In the genomic region with DNA sequence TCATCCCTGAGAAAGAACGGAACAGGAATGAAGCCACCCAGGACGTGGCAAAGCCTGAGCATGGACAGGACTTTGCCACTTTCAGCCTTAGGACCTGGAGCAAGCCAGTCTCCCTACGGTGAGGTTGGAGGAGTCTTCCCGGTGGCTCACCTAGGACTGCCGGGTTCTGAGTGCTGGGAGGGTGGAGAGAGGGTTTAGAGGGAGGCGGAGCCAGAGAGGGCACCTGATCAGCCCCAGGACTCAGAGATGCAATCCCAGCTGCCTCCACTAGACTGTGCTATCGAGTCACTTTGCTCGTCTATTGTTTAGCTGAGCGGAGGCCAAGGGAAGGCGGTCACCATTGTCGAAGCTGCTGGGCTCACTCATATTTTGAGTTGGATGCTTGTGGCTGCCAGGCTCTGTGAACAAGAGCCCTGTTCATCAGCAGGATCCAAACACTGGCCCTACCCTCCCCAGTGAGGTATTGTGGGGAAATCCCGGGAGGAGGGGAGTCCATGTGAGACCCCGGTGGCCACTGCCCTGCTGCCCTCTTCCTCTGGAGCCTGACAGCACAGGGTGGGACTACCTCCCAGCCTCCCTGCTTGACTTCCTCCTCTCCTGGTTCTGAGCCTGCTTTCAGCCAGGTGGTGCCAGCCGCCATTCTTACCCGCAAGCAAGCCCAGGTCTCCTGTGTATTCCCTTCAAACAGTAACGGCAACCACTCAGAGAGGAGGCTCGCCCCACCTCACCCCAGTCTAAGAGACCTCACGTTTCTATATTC, we compare ENCODE assay signal across 8 cellular contexts. TPM values are rescaled to one million over a fixed set of nuclear protein-coding genes. Genes with fewer than 3 reads are reported as not detected.
A peak's percentile ranks its signal among the peaks of the same experiment; 100 is the strongest.
DNase-seq lines count a peak whose midpoint lies in the region; ATAC-seq and TF ChIP-seq lines count a peak whose summit lies in the region.

No MANE protein-coding gene starts in this region.

- no peaks in the 10 kb centered on the region for H3K79me2 ChIP-seq in KMS-11 (ENCODE audit: insufficient read depth, low read depth)

- H3K27ac ChIP-seq in KMS-11: no peak overlapping the region
- peak overlapping the region; percentile 90 for H3K27ac ChIP-seq in foreskin keratinocyte
- H3K27ac ChIP-seq in transverse colon: peak overlapping the region in 2 of 4 donors; percentile 4 to 14

- H3K9me3 Mint-ChIP-seq in activated T-helper 2 cell treated with anti-CD3 and anti-CD28 coated beads, Interferon-gamma antibody, Interleukin-2, Interleukin-4, amounts not matched to agents 10 μg/mL and 5 μg/mL and 100 μg/mL, durations not matched to agents 14 hours and 24 hours and 36 hours: no peaks in the 10 kb centered on the region
- H3K9me3 Mint-ChIP-seq in osteocyte (ENCODE audit: unreplicated experiment): no peaks in the 10 kb centered on the region

- peaks cover 13% of the 10 kb centered on the region for H3K27me3 Mint-ChIP-seq in activated T-helper 2 cell treated with anti-CD3 and anti-CD28 coated beads, Interferon-gamma antibody, Interleukin-2, Interleukin-4, amounts not matched to agents 10 μg/mL and 5 μg/mL and 100 μg/mL, durations not matched to agents 14 hours and 24 hours and 36 hours (ENCODE audit: low read depth)
- peaks cover 10% of the 10 kb centered on the region for H3K27me3 Mint-ChIP-seq in osteocyte (ENCODE audit: unreplicated experiment)

- H3K4me3 ChIP-seq in KMS-11 (IDR thresholded peaks at IDR 0.05; ENCODE audit: insufficient read depth, low read depth, low read length) (no peak overlapping the region), transverse colon (no peak overlapping the region)

- no peaks in the 10 kb centered on the region for H3K4me1 Mint-ChIP-seq in activated T-helper 2 cell treated with anti-CD3 and anti-CD28 coated beads, Interferon-gamma antibody, Interleukin-2, Interleukin-4, amounts not matched to agents 10 μg/mL and 5 μg/mL and 100 μg/mL, durations not matched to agents 14 hours and 24 hours and 36 hours (ENCODE audit: low read depth)
- peaks cover 13% of the 10 kb centered on the region for H3K4me1 Mint-ChIP-seq in osteocyte (ENCODE audit: unreplicated experiment)

- H3K36me3 Mint-ChIP-seq in activated T-helper 2 cell treated with anti-CD3 and anti-CD28 coated beads, Interferon-gamma antibody, Interleukin-2, Interleukin-4, amounts not matched to agents 10 μg/mL and 5 μg/mL and 100 μg/mL, durations not matched to agents 14 hours and 24 hours and 36 hours (ENCODE audit: low read depth): no peaks in the 10 kb centered on the region
- H3K36me3 Mint-ChIP-seq in osteocyte (ENCODE audit: unreplicated experiment): no peaks in the 10 kb centered on the region

- H4K20me1 ChIP-seq in KMS-11 (ENCODE audit: insufficient read depth): no peaks in the 10 kb centered on the region

- H3K4me2 ChIP-seq in KMS-11: peak overlapping the region; percentile 72

- peak; percentile 4 for DNase-seq in GF-D8 (lab: John Stamatoyannopoulos, UW)
- DNase-seq in RPMI7951 (ENCODE audit: low read depth): peak; percentile 76
- DNase-seq in activated T-helper 2 cell treated with anti-CD3 and anti-CD28 coated beads, Interferon-gamma antibody, Interleukin-2, Interleukin-4, amounts not matched to agents 10 μg/mL and 5 μg/mL and 100 μg/mL, durations not matched to agents 14 hours and 24 hours and 36 hours (ENCODE audit: low spot score): peak; percentile 73
- peak; percentile 94 to 97 for DNase-seq in foreskin keratinocyte
- DNase-seq in osteocyte (ENCODE audit: extremely low spot score, unreplicated experiment): peak; percentile 91
- DNase-seq in transverse colon: peak; percentile 93

- peak; percentile 52 for ATAC-seq in foreskin keratinocyte
- no peak for ATAC-seq in GM21526 (IDR thresholded peaks at IDR 0.05; ENCODE audit: low FRiP score, unreplicated experiment)

- no peak overlapping the region for H3K9ac ChIP-seq in KMS-11

- peaks cover 14% of the 10 kb centered on the region; the same call in 1 of the 2 replicates for H3K27me3 ChIP-seq in KMS-11 (ENCODE audit: insufficient read depth, low read depth)
- no peaks in the 10 kb centered on the region for H3K27me3 ChIP-seq in foreskin keratinocyte
- H3K27me3 ChIP-seq in transverse colon: peaks cover 9% of the 10 kb centered on the region

- no peak for TF ChIP-seq EP300 in transverse colon (IDR thresholded peaks at IDR 0.05; ENCODE audit: low read depth)

- H3K27ac Mint-ChIP-seq in activated T-helper 2 cell treated with anti-CD3 and anti-CD28 coated beads, Interferon-gamma antibody, Interleukin-2, Interleukin-4, amounts not matched to agents 10 μg/mL and 5 μg/mL and 100 μg/mL, durations not matched to agents 14 hours and 24 hours and 36 hours: no peak overlapping the region
- H3K27ac Mint-ChIP-seq in osteocyte (ENCODE audit: unreplicated experiment): no peak overlapping the region

- peak; percentile 39 for TF ChIP-seq POLR2A in transverse colon (IDR thresholded peaks at IDR 0.05)

- WGBS in transverse colon (ENCODE audit: low coverage in 1 of 2), 2 donors: 47% methylated on average over 18 of the region's 18 CpGs; no CpG with 5 or more reads in 1 of the 2 donors

- in situ Hi-C loops in transverse colon (cut with MboI; ENCODE audit: low pct_ligation_motif_present in 1 of 4, low pct_unique_long_range_greater_than_20kb in 1 of 4, low sequenced_read_pairs in 3 of 4): no loop called here

- peak overlapping the region; percentile 80; the same call in 1 of the 2 replicates for H2AFZ ChIP-seq in KMS-11 (ENCODE audit: low read depth)

- H3K9me3 ChIP-seq in transverse colon: no peaks in the 10 kb centered on the region

- no peaks in the 10 kb centered on the region for H3K36me3 ChIP-seq in KMS-11 (ENCODE audit: insufficient read depth)
- H3K36me3 ChIP-seq in transverse colon: no peaks in the 10 kb centered on the region

- intact Hi-C loops in activated T-helper 2 cell treated with anti-CD3 and anti-CD28 coated beads, Interferon-gamma antibody, Interleukin-2, Interleukin-4, amounts not matched to agents 10 μg/mL and 5 μg/mL and 100 μg/mL, durations not matched to agents 14 hours and 24 hours and 36 hours (cut with micrococcal nuclease): no loop called here
- intact Hi-C loops in transverse colon (cut with DNase I; ENCODE audit: low total_unique reads): no loop called here

- H3K4me1 ChIP-seq in KMS-11 (ENCODE audit: low read depth, poor library complexity, severe bottlenecking) (peaks cover 11% of the 10 kb centered on the region), foreskin keratinocyte (peaks cover 4% of the 10 kb centered on the region), transverse colon (peaks cover 0 to 11% (median 7%) of the 10 kb centered on the region in 4 donors)

- no peak overlapping the region for H3K4me3 Mint-ChIP-seq in activated T-helper 2 cell treated with anti-CD3 and anti-CD28 coated beads, Interferon-gamma antibody, Interleukin-2, Interleukin-4, amounts not matched to agents 10 μg/mL and 5 μg/mL and 100 μg/mL, durations not matched to agents 14 hours and 24 hours and 36 hours (ENCODE audit: low read depth)
- H3K4me3 Mint-ChIP-seq in osteocyte (ENCODE audit: unreplicated experiment): no peak overlapping the region

- TF ChIP-seq CTCF in KMS-11 (conservative IDR thresholded peaks at IDR 0.05; ENCODE audit: low read depth, low read length) (peak; percentile 86), foreskin keratinocyte (conservative IDR thresholded peaks at IDR 0.05) (peak; percentile 98), osteocyte (IDR thresholded peaks at IDR 0.05) (peak; percentile 78), transverse colon (IDR thresholded peaks at IDR 0.05) (peak; percentile 60 to 91 (median 75))

RNA-seq across cellular contexts. Expression of a gene that starts 7.0 kb away (rescaled TPM):
- total RNA-seq in RPMI7951 (2014; rRNA removed; shearing (Covaris generic)): not detected in 2 replicates
- total RNA-seq in activated T-helper 2 cell treated with anti-CD3 and anti-CD28 coated beads, Interferon-gamma antibody, Interleukin-2, Interleukin-4, amounts not matched to agents 10 μg/mL and 5 μg/mL and 100 μg/mL, durations not matched to agents 14 hours and 24 hours and 36 hours: not detected in 2 replicates
- total RNA-seq in foreskin keratinocyte (12,113 and 14,268 TPM in 2 replicates), osteocyte (not detected in 2 replicates), transverse colon (under 1 TPM in 2 of 4 donors, not detected in 2; 0.32 to 0.68 TPM)
- 17,138 and 18,688 TPM in 2 replicates for polyA plus RNA-seq in foreskin keratinocyte

RNA-seq across cellular contexts. Expression of a gene that starts 7.8 kb away (rescaled TPM):
- not detected in 2 replicates for total RNA-seq in RPMI7951 (2014; rRNA removed; shearing (Covaris generic))
- not detected in 2 replicates for total RNA-seq in activated T-helper 2 cell treated with anti-CD3 and anti-CD28 coated beads, Interferon-gamma antibody, Interleukin-2, Interleukin-4, amounts not matched to agents 10 μg/mL and 5 μg/mL and 100 μg/mL, durations not matched to agents 14 hours and 24 hours and 36 hours
- 1.0 and 1.3 TPM in 2 replicates for total RNA-seq in foreskin keratinocyte
- 1.4 and 1.7 TPM in 2 replicates for polyA plus RNA-seq in foreskin keratinocyte
- total RNA-seq in osteocyte: 0.30 TPM in 1 of 2 replicates, not detected in the other
- not detected for total RNA-seq in transverse colon

RNA-seq across cellular contexts. Expression of a gene that starts 32.9 kb away (rescaled TPM):
- total RNA-seq in RPMI7951 (2014; rRNA removed; shearing (Covaris generic)): 0.72 and 0.88 TPM in 2 replicates
- total RNA-seq in activated T-helper 2 cell treated with anti-CD3 and anti-CD28 coated beads, Interferon-gamma antibody, Interleukin-2, Interleukin-4, amounts not matched to agents 10 μg/mL and 5 μg/mL and 100 μg/mL, durations not matched to agents 14 hours and 24 hours and 36 hours: not detected in 2 replicates
- total RNA-seq in foreskin keratinocyte (115 and 208 TPM in 2 replicates), osteocyte (1.3 and 1.4 TPM in 2 replicates), transverse colon (under 1 TPM in 1 of 4 donors, not detected in 3; 0.79 TPM)
- polyA plus RNA-seq in foreskin keratinocyte: 132 and 240 TPM in 2 replicates

RNA-seq across cellular contexts. Expression of a gene that starts 44.7 kb away (rescaled TPM):
- total RNA-seq in RPMI7951 (2014; rRNA removed; shearing (Covaris generic)): 35.9 and 48.9 TPM in 2 replicates
- total RNA-seq in activated T-helper 2 cell treated with anti-CD3 and anti-CD28 coated beads, Interferon-gamma antibody, Interleukin-2, Interleukin-4, amounts not matched to agents 10 μg/mL and 5 μg/mL and 100 μg/mL, durations not matched to agents 14 hours and 24 hours and 36 hours: not detected in 2 replicates
- 3,495 and 3,975 TPM in 2 replicates for total RNA-seq in foreskin keratinocyte
- 3,974 and 4,528 TPM in 2 replicates for polyA plus RNA-seq in foreskin keratinocyte
- total RNA-seq in osteocyte: 40.5 and 43.2 TPM in 2 replicates
- total RNA-seq in transverse colon: 10 to 100 TPM in 1 of 4 donors, not detected in 3; 37.6 TPM

RNA-seq across cellular contexts. Expression of a gene that starts 51.6 kb away (rescaled TPM):
- 4.6 and 7.8 TPM in 2 replicates for total RNA-seq in RPMI7951 (2014; rRNA removed; shearing (Covaris generic))
- total RNA-seq in activated T-helper 2 cell treated with anti-CD3 and anti-CD28 coated beads, Interferon-gamma antibody, Interleukin-2, Interleukin-4, amounts not matched to agents 10 μg/mL and 5 μg/mL and 100 μg/mL, durations not matched to agents 14 hours and 24 hours and 36 hours: not detected in 2 replicates
- 225 and 517 TPM in 2 replicates for total RNA-seq in foreskin keratinocyte
- polyA plus RNA-seq in foreskin keratinocyte: 311 and 641 TPM in 2 replicates
- total RNA-seq in osteocyte: 0.65 and 1.5 TPM in 2 replicates
- total RNA-seq in transverse colon: 1,000 to 10,000 TPM in 3 of 4 donors, 100 to 1,000 TPM in 1; 788 to 3,666 (median 2,734) TPM

Comparison
In these comparisons a context has a peak if more than half of its experiments do, and no peak if none do; other contexts are left out.
1. DNase-seq: peak in every context shown above with its lines; median percentile 96 in foreskin keratinocyte; 93 in transverse colon; 91 in osteocyte; 76 in RPMI7951; 73 in activated T-helper 2 cell treated with anti-CD3 and anti-CD28 coated beads, Interferon-gamma antibody, Interleukin-2, Interleukin-4, amounts not matched to agents 10 μg/mL and 5 μg/mL and 100 μg/mL, durations not matched to agents 14 hours and 24 hours and 36 hours; 4 in GF-D8.
2. RNA of a gene that starts 7.0 kb away (total RNA-seq): 12,113 to 14,268 TPM in foreskin keratinocyte; 0.32 to 0.68 TPM in transverse colon, not detected in RPMI7951, not detected in activated T-helper 2 cell treated with anti-CD3 and anti-CD28 coated beads, Interferon-gamma antibody, Interleukin-2, Interleukin-4, amounts not matched to agents 10 μg/mL and 5 μg/mL and 100 μg/mL, durations not matched to agents 14 hours and 24 hours and 36 hours and not detected in osteocyte; every median in the first group is over 1,000 times any median in the second.
3. RNA of a gene that starts 32.9 kb away (total RNA-seq): 115 to 208 TPM in foreskin keratinocyte; 1.3 to 1.4 TPM in osteocyte, 0.72 to 0.88 TPM in RPMI7951, not detected in activated T-helper 2 cell treated with anti-CD3 and anti-CD28 coated beads, Interferon-gamma antibody, Interleukin-2, Interleukin-4, amounts not matched to agents 10 μg/mL and 5 μg/mL and 100 μg/mL, durations not matched to agents 14 hours and 24 hours and 36 hours and 0.79 TPM in transverse colon; every median in the first group is over 10 times any median in the second.
4. Peak in every context shown above with its lines, with median percentiles within 50 percentile points of each other: CTCF ChIP-seq.